Comparison of ENCODE assay signal across 15 cellular contexts in genomic region chr18:50614838-50615237, GRCh38. TPM values are rescaled to one million over a fixed set of nuclear protein-coding genes. Genes with fewer than 3 reads are reported as not detected.
DNase-seq lines count a peak whose midpoint lies in the region; ATAC-seq and TF ChIP-seq lines count a peak whose summit lies in the region.
"Had no signal": no experiment of that assay in that cellular context is flagged by ENCODE, and none has a peak within 500 bp of the region (broad histone marks: within the 10 kb centered on the region; RNA-seq: fewer than 3 reads in every experiment).

No MANE protein-coding gene starts in this region.

- no peak overlapping the region for H3K27ac Mint-ChIP-seq in stimulated activated memory B cell treated with anti-CD40 and anti-IgM and Interleukin-4, amounts not matched to agents 10 μg/mL and 1 μg/mL and 100 μg/mL, for 72 hours
- no peak overlapping the region for H3K27ac Mint-ChIP-seq in activated CD4-positive, alpha-beta T cell treated with anti-CD3 and anti-CD28 coated beads, Interleukin-2, amount 10 ng/mL, durations not matched to agents 7 days and 5 days
- H3K27ac Mint-ChIP-seq: activated naive CD8-positive, alpha-beta T cell treated with anti-CD3 and anti-CD28 coated beads for 36 hours; naive thymus-derived CD8-positive, alpha-beta T cell had no signal

- no peaks in the 10 kb centered on the region for H4K20me1 ChIP-seq in hepatocyte (ENCODE audit: insufficient read depth, poor library complexity, severe bottlenecking)

- H3K4me3 ChIP-seq in body of pancreas (no peak overlapping the region), hepatocyte (no peak overlapping the region)
- H3K4me3 ChIP-seq: SJSA1 had no signal

- intact Hi-C loops in body of pancreas (cut with DNase I) = no loop called here

- H3K4me2 ChIP-seq in hepatocyte = no peak overlapping the region

- H3K27ac ChIP-seq in body of pancreas (peak overlapping the region in 2 of 4 donors; percentile 43 to 47), hepatocyte (no peak overlapping the region)
- H3K27ac ChIP-seq: SJSA1, VCaP had no signal

- no peaks in the 10 kb centered on the region for H3K79me2 ChIP-seq in hepatocyte

- H3K4me3 Mint-ChIP-seq in stimulated activated memory B cell treated with anti-CD40 and anti-IgM and Interleukin-4, amounts not matched to agents 10 μg/mL and 1 μg/mL and 100 μg/mL, for 72 hours = no peak overlapping the region
- no peak overlapping the region for H3K4me3 Mint-ChIP-seq in activated CD4-positive, alpha-beta T cell treated with anti-CD3 and anti-CD28 coated beads, Interleukin-2, amount 10 ng/mL, durations not matched to agents 7 days and 5 days
- H3K4me3 Mint-ChIP-seq: activated naive CD8-positive, alpha-beta T cell treated with anti-CD3 and anti-CD28 coated beads for 36 hours; naive thymus-derived CD8-positive, alpha-beta T cell had no signal

- H3K4me1 ChIP-seq in body of pancreas (peaks cover 7% of the 10 kb centered on the region), hepatocyte (ENCODE audit: insufficient read depth) (peaks cover 6% of the 10 kb centered on the region)
- H3K4me1 ChIP-seq: SJSA1 had no signal

- CTCF ChIA-PET in activated CD4-positive, alpha-beta T cell treated with anti-CD3 and anti-CD28 coated beads, Interleukin-2, amount 10 ng/mL, durations not matched to agents 7 days and 5 days (lab: Charles Lee) = no interaction called here

- WGBS in body of pancreas, 2 donors = 45 to 57% methylated on average over 5 of the region's 5 CpGs
- WGBS in hepatocyte (ENCODE audit: low lambda C conversion rate, missing lambda C conversion rate) = 87% methylated on average over 5 of the region's 5 CpGs

- peaks cover 4% of the 10 kb centered on the region for H3K9me3 Mint-ChIP-seq in stimulated activated memory B cell treated with anti-CD40 and anti-IgM and Interleukin-4, amounts not matched to agents 10 μg/mL and 1 μg/mL and 100 μg/mL, for 72 hours
- peaks cover 5% of the 10 kb centered on the region for H3K9me3 Mint-ChIP-seq in activated CD4-positive, alpha-beta T cell treated with anti-CD3 and anti-CD28 coated beads, Interleukin-2, amount 10 ng/mL, durations not matched to agents 7 days and 5 days
- H3K9me3 Mint-ChIP-seq: activated naive CD8-positive, alpha-beta T cell treated with anti-CD3 and anti-CD28 coated beads for 36 hours had no signal

- no peak overlapping the region for H2AFZ ChIP-seq in hepatocyte

- DNase-seq in HuH-7.5 (ENCODE audit: low spot score) = peak; percentile 42
- peak; percentile 17 to 64 (median 26) for DNase-seq in body of pancreas
- DNase-seq in hepatocyte (ENCODE audit: low spot score) = peak; percentile 52
- DNase-seq in NCI-H2029 (lab: John Stamatoyannopoulos, UW) = no peak
- DNase-seq in NCI-H526 (lab: John Stamatoyannopoulos, UW) = no peak
- no peak for DNase-seq in activated CD4-positive, alpha-beta T cell treated with anti-CD3 and anti-CD28 coated beads, Interleukin-2, amount 10 ng/mL, durations not matched to agents 7 days and 5 days
- DNase-seq: activated CD8-positive, alpha-beta memory T cell treated with anti-CD3 and anti-CD28 coated beads, Interleukin-2, amount 50 U/mL, for 48 hours; activated naive CD8-positive, alpha-beta T cell treated with anti-CD3 and anti-CD28 coated beads for 36 hours; kidney; naive thymus-derived CD8-positive, alpha-beta T cell; NCI-H82 had no signal

- H3K36me3 Mint-ChIP-seq in stimulated activated memory B cell treated with anti-CD40 and anti-IgM and Interleukin-4, amounts not matched to agents 10 μg/mL and 1 μg/mL and 100 μg/mL, for 72 hours = no peaks in the 10 kb centered on the region
- H3K36me3 Mint-ChIP-seq in activated CD4-positive, alpha-beta T cell treated with anti-CD3 and anti-CD28 coated beads, Interleukin-2, amount 10 ng/mL, durations not matched to agents 7 days and 5 days (ENCODE audit: low read depth) = no peaks in the 10 kb centered on the region
- H3K36me3 Mint-ChIP-seq: activated naive CD8-positive, alpha-beta T cell treated with anti-CD3 and anti-CD28 coated beads for 36 hours had no signal

- no peaks in the 10 kb centered on the region for H3K27me3 ChIP-seq in body of pancreas
- H3K27me3 ChIP-seq in hepatocyte = no peaks in the 10 kb centered on the region

- POLR2A ChIA-PET in activated CD4-positive, alpha-beta T cell treated with anti-CD3 and anti-CD28 coated beads, Interleukin-2, amount 10 ng/mL, durations not matched to agents 7 days and 5 days (lab: Charles Lee) = no interaction called here

- TF ChIP-seq CTCF in body of pancreas (IDR thresholded peaks at IDR 0.05) (no peak), hepatocyte (IDR thresholded peaks at IDR 0.05; ENCODE audit: poor library complexity) (no peak)

- no peaks in the 10 kb centered on the region for H3K9me2 ChIP-seq in hepatocyte (replicated peaks; ENCODE audit: insufficient read depth)

- H3K36me3 ChIP-seq in body of pancreas (replicated peaks in 1 of 2; ENCODE audit: insufficient read depth in 1 of 2, low read depth in 2 of 2) (no peaks in the 10 kb centered on the region), hepatocyte (replicated peaks; ENCODE audit: insufficient read depth, low read depth) (no peaks in the 10 kb centered on the region)
- H3K36me3 ChIP-seq: SJSA1 had no signal

- ATAC-seq in body of pancreas (peak; percentile 92), GM18870 (IDR thresholded peaks at IDR 0.05; ENCODE audit: unreplicated experiment) (no peak)
- ATAC-seq in stimulated activated memory B cell treated with anti-CD40 and anti-IgM and Interleukin-4, amounts not matched to agents 10 μg/mL and 1 μg/mL and 100 μg/mL, for 72 hours = peak; percentile 35
- ATAC-seq: naive thymus-derived CD8-positive, alpha-beta T cell had no signal

- no peak for TF ChIP-seq POLR2A in body of pancreas (IDR thresholded peaks at IDR 0.05)

- no peaks in the 10 kb centered on the region for H3K27me3 Mint-ChIP-seq in stimulated activated memory B cell treated with anti-CD40 and anti-IgM and Interleukin-4, amounts not matched to agents 10 μg/mL and 1 μg/mL and 100 μg/mL, for 72 hours
- peaks cover 9% of the 10 kb centered on the region for H3K27me3 Mint-ChIP-seq in activated CD4-positive, alpha-beta T cell treated with anti-CD3 and anti-CD28 coated beads, Interleukin-2, amount 10 ng/mL, durations not matched to agents 7 days and 5 days

- no peaks in the 10 kb centered on the region for H3K4me1 Mint-ChIP-seq in stimulated activated memory B cell treated with anti-CD40 and anti-IgM and Interleukin-4, amounts not matched to agents 10 μg/mL and 1 μg/mL and 100 μg/mL, for 72 hours
- no peaks in the 10 kb centered on the region for H3K4me1 Mint-ChIP-seq in activated CD4-positive, alpha-beta T cell treated with anti-CD3 and anti-CD28 coated beads, Interleukin-2, amount 10 ng/mL, durations not matched to agents 7 days and 5 days
- H3K4me1 Mint-ChIP-seq: activated naive CD8-positive, alpha-beta T cell treated with anti-CD3 and anti-CD28 coated beads for 36 hours; naive thymus-derived CD8-positive, alpha-beta T cell had no signal

- no peaks in the 10 kb centered on the region for H3K9me3 ChIP-seq in body of pancreas
- no peaks in the 10 kb centered on the region for H3K9me3 ChIP-seq in hepatocyte (ENCODE audit: low read depth)
- H3K9me3 ChIP-seq: SJSA1 had no signal

RNA-seq across cellular contexts. Expression of gene MAPK4, which starts 55.0 kb away (rescaled TPM):
- 1 to 10 TPM; 1.0 to 1.6 TPM for total RNA-seq in body of pancreas
- total RNA-seq in hepatocyte = 2.4 TPM in 2 replicates
- 1.9 and 2.0 TPM in 2 replicates for polyA plus RNA-seq in hepatocyte
- total RNA-seq in activated CD4-positive, alpha-beta T cell treated with anti-CD3 and anti-CD28 coated beads, Interleukin-2, amount 10 ng/mL, durations not matched to agents 7 days and 5 days = not detected
- total RNA-seq: activated naive CD8-positive, alpha-beta T cell treated with anti-CD3 and anti-CD28 coated beads for 36 hours; naive thymus-derived CD8-positive, alpha-beta T cell; SJSA1 had no signal

Comparison
In these comparisons a context has a peak if more than half of its experiments do, and no peak if none do; other contexts are left out.
1. DNase-seq: peak in HuH-7.5 (single experiment), body of pancreas (4 of 4) and hepatocyte (single experiment); none in NCI-H2029 (single experiment), NCI-H526 (0 of 2) and activated CD4-positive, alpha-beta T cell treated with anti-CD3 and anti-CD28 coated beads, Interleukin-2, amount 10 ng/mL, durations not matched to agents 7 days and 5 days (single experiment).